In the genomic region with DNA sequence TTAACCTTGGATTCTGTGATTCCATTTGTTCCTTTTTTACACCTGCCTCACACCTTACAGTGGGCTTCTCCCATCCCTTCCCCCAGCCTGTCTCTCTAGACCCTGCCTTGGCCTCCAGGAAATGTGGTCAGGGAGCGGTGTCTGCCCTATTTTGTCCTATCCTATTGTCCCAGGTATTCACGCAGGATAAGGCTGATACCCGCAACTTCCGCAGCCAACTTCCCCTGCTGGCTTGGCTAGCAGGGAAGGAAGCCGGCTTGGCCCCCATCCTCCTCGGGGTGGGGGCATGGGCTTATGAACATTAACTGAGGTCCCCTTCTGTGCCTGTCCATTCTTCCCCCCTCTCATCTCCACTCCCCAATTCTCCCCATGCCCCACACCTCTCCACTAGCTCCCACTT, we compare ENCODE assay signal across 17 cellular contexts. TPM values are rescaled to one million over a fixed set of nuclear protein-coding genes. Genes with fewer than 3 reads are reported as not detected.
DNase-seq lines count a peak whose midpoint lies in the region; ATAC-seq and TF ChIP-seq lines count a peak whose summit lies in the region.
"Had no signal": no experiment of that assay in that cellular context is flagged by ENCODE, and none has a peak within 500 bp of the region (broad histone marks: within the 10 kb centered on the region; RNA-seq: fewer than 3 reads in every experiment).

No MANE protein-coding gene starts in this region.

- ATAC-seq in activated CD8-positive, alpha-beta memory T cell treated with anti-CD3 and anti-CD28 coated beads, Interleukin-2, amount 10 ng/mL, durations not matched to agents 7 days and 5 days: no peak
- no peak for ATAC-seq in activated T-helper 17 cell treated with anti-CD3 and anti-CD28 coated beads, Interleukin-2, amount 50 U/mL, for 72 hours (replicated peaks)
- ATAC-seq in GM18909 (IDR thresholded peaks at IDR 0.05; ENCODE audit: poor library complexity, unreplicated experiment): no peak
- ATAC-seq: activated naive CD4-positive, alpha-beta T cell treated with anti-CD3 and anti-CD28 coated beads, Interleukin-2, amount 50 U/mL, for 72 hours; Panc1 had no signal

- peaks cover 9% of the 10 kb centered on the region for H3K4me1 Mint-ChIP-seq in activated CD8-positive, alpha-beta memory T cell treated with anti-CD3 and anti-CD28 coated beads, Interleukin-2, amount 10 ng/mL, durations not matched to agents 7 days and 5 days
- peaks cover 59% of the 10 kb centered on the region for H3K4me1 Mint-ChIP-seq in endothelial cell (ENCODE audit: unreplicated experiment)
- H3K4me1 Mint-ChIP-seq in nephron: peaks cover 23% of the 10 kb centered on the region
- H3K4me1 Mint-ChIP-seq in type B pancreatic cell (ENCODE audit: unreplicated experiment): peaks cover 26% of the 10 kb centered on the region
- H3K4me1 Mint-ChIP-seq in activated T-helper 17 cell treated with anti-CD3 and anti-CD28 coated beads, Interleukin-2, amount 50 U/mL, for 72 hours: no peaks in the 10 kb centered on the region

- H3K9me3 Mint-ChIP-seq in activated CD8-positive, alpha-beta memory T cell treated with anti-CD3 and anti-CD28 coated beads, Interleukin-2, amount 10 ng/mL, durations not matched to agents 7 days and 5 days (ENCODE audit: low read depth): no peaks in the 10 kb centered on the region
- H3K9me3 Mint-ChIP-seq in endothelial cell (ENCODE audit: unreplicated experiment) (no peaks in the 10 kb centered on the region), nephron (no peaks in the 10 kb centered on the region), type B pancreatic cell (no peaks in the 10 kb centered on the region)
- H3K9me3 Mint-ChIP-seq in activated T-helper 17 cell treated with anti-CD3 and anti-CD28 coated beads, Interleukin-2, amount 50 U/mL, for 72 hours: no peaks in the 10 kb centered on the region
- H3K9me3 Mint-ChIP-seq: activated naive CD4-positive, alpha-beta T cell treated with anti-CD3 and anti-CD28 coated beads, Interleukin-2, amount 50 U/mL, for 72 hours; stimulated activated naive CD8-positive, alpha-beta T cell treated with anti-CD3 and anti-CD28 coated beads, Interleukin-15, amount 100 ng/mL, for 72 hours had no signal

- peak; percentile 12 for DNase-seq in activated CD8-positive, alpha-beta memory T cell treated with anti-CD3 and anti-CD28 coated beads, Interleukin-2, amount 10 ng/mL, durations not matched to agents 7 days and 5 days
- DNase-seq in activated CD8-positive, alpha-beta memory T cell treated with anti-CD3 and anti-CD28 coated beads, Interleukin-2, amount 50 U/mL, for 48 hours: no peak
- DNase-seq in endothelial cell (ENCODE audit: low spot score) (peak; percentile 39), type B pancreatic cell (ENCODE audit: extremely low spot score, unreplicated experiment) (peak; percentile 40)
- no peak for DNase-seq in stimulated activated CD4-positive, alpha-beta T cell treated with anti-CD3 and anti-CD28 coated beads, Interleukin-12 subunit alpha, Interleukin-12 subunit beta, amount 100 ng/mL, for 4 hours
- DNase-seq: COR-L47; mesenchymal stem cell; NCI-H2081 treated with DMSO at 0.1 percent for 48 hours; stimulated activated naive CD8-positive, alpha-beta T cell treated with anti-CD3 and anti-CD28 coated beads, Interleukin-15, amount 100 ng/mL, for 72 hours; WERI-Rb-1 had no signal

- TF ChIP-seq CTCF in endothelial cell (IDR thresholded peaks at IDR 0.05; ENCODE audit: unreplicated experiment): no peak
- no peak for TF ChIP-seq CTCF in nephron (IDR thresholded peaks at IDR 0.05; ENCODE audit: unreplicated experiment in 3 of 3)
- TF ChIP-seq CTCF in type B pancreatic cell (conservative IDR thresholded peaks at IDR 0.05): no peak

- no peaks in the 10 kb centered on the region for H3K36me3 Mint-ChIP-seq in activated CD8-positive, alpha-beta memory T cell treated with anti-CD3 and anti-CD28 coated beads, Interleukin-2, amount 10 ng/mL, durations not matched to agents 7 days and 5 days
- H3K36me3 Mint-ChIP-seq in endothelial cell (ENCODE audit: low read depth, unreplicated experiment) (peaks cover 10% of the 10 kb centered on the region), nephron (ENCODE audit: low read depth) (no peaks in the 10 kb centered on the region), type B pancreatic cell (no peaks in the 10 kb centered on the region)
- H3K36me3 Mint-ChIP-seq in activated T-helper 17 cell treated with anti-CD3 and anti-CD28 coated beads, Interleukin-2, amount 50 U/mL, for 72 hours (ENCODE audit: low read depth): no peaks in the 10 kb centered on the region
- H3K36me3 Mint-ChIP-seq: activated naive CD4-positive, alpha-beta T cell treated with anti-CD3 and anti-CD28 coated beads, Interleukin-2, amount 50 U/mL, for 72 hours had no signal

- H3K27ac Mint-ChIP-seq in activated CD8-positive, alpha-beta memory T cell treated with anti-CD3 and anti-CD28 coated beads, Interleukin-2, amount 10 ng/mL, durations not matched to agents 7 days and 5 days: no peak overlapping the region
- peak overlapping the region; percentile 98 for H3K27ac Mint-ChIP-seq in endothelial cell (ENCODE audit: unreplicated experiment)
- H3K27ac Mint-ChIP-seq in nephron: peak overlapping the region; percentile 10 to 88 (median 74)
- H3K27ac Mint-ChIP-seq in type B pancreatic cell: no peak overlapping the region
- H3K27ac Mint-ChIP-seq in activated T-helper 17 cell treated with anti-CD3 and anti-CD28 coated beads, Interleukin-2, amount 50 U/mL, for 72 hours: no peak overlapping the region

- CTCF ChIA-PET in activated CD8-positive, alpha-beta memory T cell treated with anti-CD3 and anti-CD28 coated beads, Interleukin-2, amount 10 ng/mL, durations not matched to agents 7 days and 5 days (lab: Charles Lee): no interaction called here

- H3K27me3 Mint-ChIP-seq in activated CD8-positive, alpha-beta memory T cell treated with anti-CD3 and anti-CD28 coated beads, Interleukin-2, amount 10 ng/mL, durations not matched to agents 7 days and 5 days: peaks cover 50% of the 10 kb centered on the region
- peaks cover 20% of the 10 kb centered on the region for H3K27me3 Mint-ChIP-seq in endothelial cell (ENCODE audit: unreplicated experiment)
- H3K27me3 Mint-ChIP-seq in nephron (ENCODE audit: low read depth): peaks cover 17% of the 10 kb centered on the region
- H3K27me3 Mint-ChIP-seq in type B pancreatic cell: peaks cover 24% of the 10 kb centered on the region
- H3K27me3 Mint-ChIP-seq in activated T-helper 17 cell treated with anti-CD3 and anti-CD28 coated beads, Interleukin-2, amount 50 U/mL, for 72 hours: peaks cover 39% of the 10 kb centered on the region

- H3K4me3 Mint-ChIP-seq in activated CD8-positive, alpha-beta memory T cell treated with anti-CD3 and anti-CD28 coated beads, Interleukin-2, amount 10 ng/mL, durations not matched to agents 7 days and 5 days: no peak overlapping the region
- H3K4me3 Mint-ChIP-seq in endothelial cell (ENCODE audit: unreplicated experiment) (peak overlapping the region; percentile 76), nephron (no peak overlapping the region), type B pancreatic cell (no peak overlapping the region)
- no peak overlapping the region for H3K4me3 Mint-ChIP-seq in activated T-helper 17 cell treated with anti-CD3 and anti-CD28 coated beads, Interleukin-2, amount 50 U/mL, for 72 hours

RNA-seq across cellular contexts. Expression of gene CSF1R, which starts 3.5 kb away (rescaled TPM):
- total RNA-seq in activated CD8-positive, alpha-beta memory T cell treated with anti-CD3 and anti-CD28 coated beads, Interleukin-2, amount 10 ng/mL, durations not matched to agents 7 days and 5 days: under 1 TPM in 1 of 2 experiments, not detected in 1; 0.26 TPM
- total RNA-seq in endothelial cell (ENCODE audit: unreplicated experiment) (2.7 TPM), type B pancreatic cell (ENCODE audit: low replicate concordance) (1.6 and 4.0 TPM in 2 replicates)
- total RNA-seq in activated T-helper 17 cell treated with anti-CD3 and anti-CD28 coated beads, Interleukin-2, amount 50 U/mL, for 72 hours: 1 to 10 TPM in 1 of 2 donors, under 1 TPM in 1; 0.87 to 2.8 TPM
- total RNA-seq: A673, bronchial epithelial cell had no signal

Comparison
In these comparisons a context has a peak if more than half of its experiments do, and no peak if none do; other contexts are left out.
1. DNase-seq: peak in activated CD8-positive, alpha-beta memory T cell treated with anti-CD3 and anti-CD28 coated beads, Interleukin-2, amount 10 ng/mL, durations not matched to agents 7 days and 5 days (single experiment), endothelial cell (single experiment) and type B pancreatic cell (single experiment); none in activated CD8-positive, alpha-beta memory T cell treated with anti-CD3 and anti-CD28 coated beads, Interleukin-2, amount 50 U/mL, for 48 hours (single experiment) and stimulated activated CD4-positive, alpha-beta T cell treated with anti-CD3 and anti-CD28 coated beads, Interleukin-12 subunit alpha, Interleukin-12 subunit beta, amount 100 ng/mL, for 4 hours (single experiment).
2. H3K27ac Mint-ChIP-seq: peak in endothelial cell (single experiment) and nephron (3 of 3); none in activated CD8-positive, alpha-beta memory T cell treated with anti-CD3 and anti-CD28 coated beads, Interleukin-2, amount 10 ng/mL, durations not matched to agents 7 days and 5 days (single experiment), type B pancreatic cell (single experiment) and activated T-helper 17 cell treated with anti-CD3 and anti-CD28 coated beads, Interleukin-2, amount 50 U/mL, for 72 hours (single experiment).